ENCODE assay signal across 7 cellular contexts in genomic region chr1:22547186-22547817, GRCh38. TPM values are rescaled to one million over a fixed set of nuclear protein-coding genes. Genes with fewer than 3 reads are reported as not detected.
"Had no signal": no experiment of that assay in that cellular context is flagged by ENCODE, and none has a peak within 500 bp of the region (broad histone marks: within the 10 kb centered on the region; RNA-seq: fewer than 3 reads in every experiment).

No MANE protein-coding gene starts in this region.

- H2AFZ ChIP-seq: GM23338 had no signal

- DNase-seq: H9, HCEC 1CT, HFFc6, IMR-90, KBM-7 had no signal

- H3K9me3 Mint-ChIP-seq: GM23338, H9, HFFc6 had no signal

- H3K27ac Mint-ChIP-seq: GM23338, H9, HFFc6 had no signal

- H3K4me3 Mint-ChIP-seq: GM23338, H9, HFFc6 had no signal

- H3K4me2 ChIP-seq: GM23338 had no signal

- H3K4me3 ChIP-seq: GM23338 had no signal

- ATAC-seq: GM23338 had no signal

RNA-seq across cellular contexts. Expression of gene EPHA8, which starts 16.0 kb away (rescaled TPM):
- total RNA-seq: HFFc6, HT-29, IMR-90 had no signal
- polyA plus RNA-seq: IMR-90 had no signal
